ENCODE assay signal across 18 cellular contexts in the genomic region with DNA sequence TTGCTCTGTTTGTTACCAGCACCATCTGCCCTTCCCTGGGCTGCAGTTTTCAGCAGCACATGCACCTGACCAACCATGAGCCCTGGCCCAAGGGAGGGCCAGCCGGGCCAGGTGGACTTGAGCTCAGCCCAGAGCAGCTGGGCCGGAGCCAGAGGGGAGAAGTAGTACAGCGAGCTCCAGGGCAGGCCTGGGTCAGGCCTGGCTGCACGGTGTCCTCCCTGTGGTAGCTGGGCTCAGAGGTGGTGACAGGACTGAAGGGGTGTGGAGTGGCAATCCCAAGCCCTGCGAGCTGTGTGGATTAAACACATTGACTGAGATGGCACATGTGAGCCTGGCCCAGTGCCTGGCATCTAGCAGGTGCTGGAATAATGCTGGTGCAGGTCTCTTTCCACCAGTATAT.
"Had no signal": no experiment of that assay in that cellular context is flagged by ENCODE, and none has a peak within 500 bp of the region (broad histone marks: within the 10 kb centered on the region; RNA-seq: fewer than 3 reads in every experiment).

No MANE protein-coding gene starts in this region.

- H3K9me3 ChIP-seq: esophagus muscularis mucosa, gastroesophageal sphincter, sigmoid colon, tibial artery had no signal

- H3K4me3 ChIP-seq: coronary artery, esophagus muscularis mucosa, gastroesophageal sphincter, lung, sigmoid colon, smooth muscle cell, tibial artery had no signal

- H3K27ac Mint-ChIP-seq: activated naive CD4-positive, alpha-beta T cell treated with anti-CD3 and anti-CD28 coated beads for 36 hours; activated T-cell treated with anti-CD3 and anti-CD28 coated beads, Interleukin-2, amount 50 U/mL, for 24 hours; stimulated activated naive B cell treated with anti-CD40 and anti-IgM and Interleukin-4, amounts not matched to agents 10 μg/mL and 1 μg/mL and 100 μg/mL, for 72 hours; T-helper 1 cell treated with Interleukin-12 subunit alpha and Interleukin-12 subunit beta and Interleukin-4 antibody, amounts not matched to agents 30 μg/mL and 1 μg/mL, for 36 hours had no signal

- H3K36me3 Mint-ChIP-seq: naive B cell; stimulated activated naive B cell treated with anti-CD40 and anti-IgM and Interleukin-4, amounts not matched to agents 10 μg/mL and 1 μg/mL and 100 μg/mL, for 72 hours; WTC11 had no signal

- H3K27me3 ChIP-seq: esophagus muscularis mucosa, gastroesophageal sphincter, sigmoid colon, tibial artery had no signal

- ATAC-seq: gastroesophageal sphincter; left colon; stimulated activated naive B cell treated with anti-CD40 and anti-IgM and Interleukin-4, amounts not matched to agents 10 μg/mL and 1 μg/mL and 100 μg/mL, for 72 hours had no signal

- H3K4me1 ChIP-seq: tibial artery had no signal

- DNase-seq: activated T-cell treated with anti-CD3 and anti-CD28 coated beads, Interleukin-2, amount 50 U/mL, for 24 hours; naive B cell; occipital lobe; sigmoid colon; stimulated activated CD4-positive, alpha-beta T cell treated with anti-CD3 and anti-CD28 coated beads, Interleukin-15, amount 100 ng/mL, for 24 hours; stimulated activated CD4-positive, alpha-beta T cell treated with anti-CD3 and anti-CD28 coated beads, Interleukin-2, amount 100 ng/mL, for 48 hours; stimulated activated naive B cell treated with anti-CD40 and anti-IgM and Interleukin-4, amounts not matched to agents 10 μg/mL and 1 μg/mL and 100 μg/mL, for 72 hours; T1000; tibial artery had no signal

- H3K4me3 Mint-ChIP-seq: activated naive CD4-positive, alpha-beta T cell treated with anti-CD3 and anti-CD28 coated beads for 36 hours; activated T-cell treated with anti-CD3 and anti-CD28 coated beads, Interleukin-2, amount 50 U/mL, for 24 hours; naive B cell; stimulated activated naive B cell treated with anti-CD40 and anti-IgM and Interleukin-4, amounts not matched to agents 10 μg/mL and 1 μg/mL and 100 μg/mL, for 72 hours; T-helper 1 cell treated with Interleukin-12 subunit alpha and Interleukin-12 subunit beta and Interleukin-4 antibody, amounts not matched to agents 30 μg/mL and 1 μg/mL, for 36 hours; WTC11 had no signal

- H3K4me2 ChIP-seq: smooth muscle cell had no signal

- H3K27ac ChIP-seq: coronary artery, gastroesophageal sphincter, sigmoid colon, tibial artery had no signal

- H3K9me3 Mint-ChIP-seq: activated naive CD4-positive, alpha-beta T cell treated with anti-CD3 and anti-CD28 coated beads for 36 hours; activated T-cell treated with anti-CD3 and anti-CD28 coated beads, Interleukin-2, amount 50 U/mL, for 24 hours; naive B cell; stimulated activated naive B cell treated with anti-CD40 and anti-IgM and Interleukin-4, amounts not matched to agents 10 μg/mL and 1 μg/mL and 100 μg/mL, for 72 hours; T-helper 1 cell treated with Interleukin-12 subunit alpha and Interleukin-12 subunit beta and Interleukin-4 antibody, amounts not matched to agents 30 μg/mL and 1 μg/mL, for 36 hours; WTC11 had no signal

- H3K4me1 Mint-ChIP-seq: naive B cell; stimulated activated naive B cell treated with anti-CD40 and anti-IgM and Interleukin-4, amounts not matched to agents 10 μg/mL and 1 μg/mL and 100 μg/mL, for 72 hours; WTC11 had no signal

- H3K27me3 Mint-ChIP-seq: activated T-cell treated with anti-CD3 and anti-CD28 coated beads, Interleukin-2, amount 50 U/mL, for 24 hours; naive B cell; stimulated activated naive B cell treated with anti-CD40 and anti-IgM and Interleukin-4, amounts not matched to agents 10 μg/mL and 1 μg/mL and 100 μg/mL, for 72 hours had no signal
